Comparison of ENCODE assay signal across 8 cellular contexts in genomic region chr1:150162582-150162861, GRCh38. TPM values are rescaled to one million over a fixed set of nuclear protein-coding genes. Genes with fewer than 3 reads are reported as not detected.
DNase-seq lines count a peak whose midpoint lies in the region; ATAC-seq lines count a peak whose summit lies in the region.
"Had no signal": no experiment of that assay in that cellular context is flagged by ENCODE, and none has a peak within 500 bp of the region (broad histone marks: within the 10 kb centered on the region; RNA-seq: fewer than 3 reads in every experiment).

No MANE protein-coding gene starts in this region.

- H3K27ac ChIP-seq in cingulate gyrus (ENCODE audit: low read depth, low read length) (peak overlapping the region; percentile 90), thymus (ENCODE audit: low read depth) (peak overlapping the region; percentile 50)
- no peak overlapping the region for H3K27ac ChIP-seq in effector memory CD4-positive, alpha-beta T cell (ENCODE audit: insufficient read depth, low read length, poor library complexity, severe bottlenecking)

- peaks cover 13% of the 10 kb centered on the region for H3K4me1 ChIP-seq in thymus (ENCODE audit: control insufficient read depth, insufficient read depth, low read length)
- peaks cover 22% of the 10 kb centered on the region for H3K4me1 ChIP-seq in effector memory CD4-positive, alpha-beta T cell (ENCODE audit: control insufficient read depth, insufficient read depth, low read length, poor library complexity, severe bottlenecking)

- H3K4me3 Mint-ChIP-seq in IgD-negative memory B cell (peak overlapping the region; percentile 65 to 97 (median 81)), memory B cell (peak overlapping the region; percentile 86)
- no peak overlapping the region for H3K4me3 Mint-ChIP-seq in activated T-cell treated with anti-CD3 and anti-CD28 coated beads, Interleukin-2, amount 50 U/mL, for 24 hours

- H3K4me1 Mint-ChIP-seq in IgD-negative memory B cell (peaks cover 65 to 80% (median 70%) of the 10 kb centered on the region in 3 donors), memory B cell (peaks cover 68% of the 10 kb centered on the region)
- peaks cover 53% of the 10 kb centered on the region for H3K4me1 Mint-ChIP-seq in activated T-cell treated with anti-CD3 and anti-CD28 coated beads, Interleukin-2, amount 50 U/mL, for 24 hours (ENCODE audit: low read depth)

- intact Hi-C loops in posterior cingulate gyrus (cut with DNase I) = loop anchor here (10.0 kb wide), 1 partner anchor 198 kb away; no protein-coding TSS in a partner anchor

- H3K36me3 ChIP-seq in thymus (ENCODE audit: control insufficient read depth, insufficient read depth) = peaks cover 25% of the 10 kb centered on the region
- H3K36me3 ChIP-seq in effector memory CD4-positive, alpha-beta T cell (ENCODE audit: control insufficient read depth, insufficient read depth, low read length) = peaks cover 13% of the 10 kb centered on the region

- no peak for ATAC-seq in memory B cell (ENCODE audit: low read depth)

- no peak overlapping the region for H3K4me3 ChIP-seq in thymus (ENCODE audit: low read length)
- no peak overlapping the region for H3K4me3 ChIP-seq in effector memory CD4-positive, alpha-beta T cell (ENCODE audit: insufficient read depth, low read depth, low read length, poor library complexity, severe bottlenecking)

- H3K27me3 Mint-ChIP-seq in IgD-negative memory B cell = no peaks in the 10 kb centered on the region
- no peaks in the 10 kb centered on the region for H3K27me3 Mint-ChIP-seq in memory B cell
- H3K27me3 Mint-ChIP-seq in activated T-cell treated with anti-CD3 and anti-CD28 coated beads, Interleukin-2, amount 50 U/mL, for 24 hours = no peaks in the 10 kb centered on the region

- DNase-seq in memory B cell (ENCODE audit: low spot score in 2 of 2) = no peak
- no peak for DNase-seq in effector memory CD4-positive, alpha-beta T cell
- DNase-seq in activated T-cell treated with anti-CD3 and anti-CD28 coated beads, Interleukin-2, amount 50 U/mL, for 24 hours = no peak
- DNase-seq in posterior cingulate gyrus = no peak
- DNase-seq: activated CD8-positive, alpha-beta memory T cell treated with anti-CD3 and anti-CD28 coated beads, Interleukin-2, amount 50 U/mL, for 4 hours had no signal

- no peaks in the 10 kb centered on the region for H3K9me3 ChIP-seq in thymus (ENCODE audit: control insufficient read depth)
- H3K9me3 ChIP-seq in effector memory CD4-positive, alpha-beta T cell (ENCODE audit: control insufficient read depth, low read length) = no peaks in the 10 kb centered on the region

- H3K36me3 Mint-ChIP-seq in IgD-negative memory B cell = peaks cover 5% of the 10 kb centered on the region
- peaks cover 10% of the 10 kb centered on the region for H3K36me3 Mint-ChIP-seq in memory B cell
- peaks cover 24% of the 10 kb centered on the region for H3K36me3 Mint-ChIP-seq in activated T-cell treated with anti-CD3 and anti-CD28 coated beads, Interleukin-2, amount 50 U/mL, for 24 hours (ENCODE audit: low read depth)

- no peaks in the 10 kb centered on the region for H3K27me3 ChIP-seq in thymus (ENCODE audit: control insufficient read depth, insufficient read depth)
- H3K27me3 ChIP-seq in effector memory CD4-positive, alpha-beta T cell (replicated peaks; ENCODE audit: control insufficient read depth, insufficient read depth, low read length, poor library complexity, severe bottlenecking) = no peaks in the 10 kb centered on the region

- WGBS in thymus = 34% methylated on average over 4 of the region's 4 CpGs

- peak overlapping the region; percentile 94 to 99 (median 99) for H3K27ac Mint-ChIP-seq in IgD-negative memory B cell
- peak overlapping the region; percentile 97 for H3K27ac Mint-ChIP-seq in memory B cell
- no peak overlapping the region for H3K27ac Mint-ChIP-seq in activated T-cell treated with anti-CD3 and anti-CD28 coated beads, Interleukin-2, amount 50 U/mL, for 24 hours

- H3K9me3 Mint-ChIP-seq in IgD-negative memory B cell (no peaks in the 10 kb centered on the region), memory B cell (no peaks in the 10 kb centered on the region)
- H3K9me3 Mint-ChIP-seq in activated T-cell treated with anti-CD3 and anti-CD28 coated beads, Interleukin-2, amount 50 U/mL, for 24 hours = no peaks in the 10 kb centered on the region

RNA-seq across cellular contexts. Expression of gene PLEKHO1, which starts 12.8 kb away (rescaled TPM):
- polyA plus RNA-seq in IgD-negative memory B cell (102 TPM), thymus (119 TPM)
